Comparison of ENCODE assay signal across 20 cellular contexts in the genomic region with DNA sequence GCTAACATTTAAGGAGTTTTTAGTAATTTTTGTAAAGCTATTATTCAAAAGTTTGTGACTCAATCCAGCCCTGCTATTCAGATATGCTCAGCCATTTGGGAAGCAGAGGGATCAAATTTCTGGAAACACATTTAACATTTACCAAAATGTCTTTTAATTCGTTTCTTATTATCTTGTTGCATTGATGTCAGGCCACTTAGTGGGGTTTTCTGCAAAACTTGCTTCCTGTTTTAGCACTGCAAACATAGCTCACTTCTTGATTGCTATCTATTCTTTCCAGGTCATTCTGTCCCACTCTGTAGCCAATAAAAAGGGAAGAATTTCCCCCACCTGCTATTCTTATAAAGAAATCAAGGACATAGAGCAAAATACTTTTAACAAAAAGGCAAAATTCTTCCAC.
DNase-seq lines count a peak whose midpoint lies in the region; ATAC-seq, FAIRE-seq and TF ChIP-seq lines count a peak whose summit lies in the region.
"Had no signal": no experiment of that assay in that cellular context is flagged by ENCODE, and none has a peak within 500 bp of the region (broad histone marks: within the 10 kb centered on the region; RNA-seq: fewer than 3 reads in every experiment).

No MANE protein-coding gene starts in this region.

- H3K36me3 ChIP-seq in A673 (ENCODE audit: insufficient read depth, low read length, poor library complexity, severe bottlenecking): no peaks in the 10 kb centered on the region
- no peaks in the 10 kb centered on the region for H3K36me3 ChIP-seq in PC-3 (ENCODE audit: low read depth, low read length)
- H3K36me3 ChIP-seq in mesenchymal stem cell (ENCODE audit: control insufficient read depth in 1 of 2, insufficient read depth in 2 of 2, low read depth in 1 of 2, low read length in 2 of 2): peaks cover 0 to 7% of the 10 kb centered on the region in 2 experiments
- no peaks in the 10 kb centered on the region for H3K36me3 ChIP-seq in HepG2 (replicated peaks in 1 of 2; ENCODE audit: control insufficient read depth in 1 of 2, insufficient read depth in 2 of 2, low read length in 2 of 2)
- no peaks in the 10 kb centered on the region for H3K36me3 ChIP-seq in heart left ventricle
- H3K36me3 ChIP-seq: BLaER1 treated with 17β-estradiol and CSF1 and Interleukin-3, amounts not matched to agents 10 nM and 100 nM; SJSA1 had no signal

- TF ChIP-seq CTCF in A673 (conservative IDR thresholded peaks at IDR 0.05; ENCODE audit: low read depth, low read length) (no peak), HFFc6 (IDR thresholded peaks at IDR 0.05) (no peak), PC-3 (conservative IDR thresholded peaks at IDR 0.05; ENCODE audit: low read depth, low read length) (no peak), HepG2 (CRISPR knock-in tag; IDR thresholded peaks at IDR 0.05) (no peak), heart left ventricle (IDR thresholded peaks at IDR 0.05) (no peak)

- H3K4me2 ChIP-seq in PC-3 (ENCODE audit: low read length) (0 out of 2 replicates have a peak overlapping the region, but pooled peaks have one; percentile 12), mesenchymal stem cell (ENCODE audit: low read length, poor library complexity, severe bottlenecking) (no peak overlapping the region), HepG2 (ENCODE audit: low read depth, low read length) (no peak overlapping the region)

- no peak overlapping the region for H2BK120ac ChIP-seq in mesenchymal stem cell (ENCODE audit: low read depth, low read length)

- H3K27ac Mint-ChIP-seq in HFFc6: peak overlapping the region; percentile 6; the same call in 1 of the 2 replicates

- TF ChIP-seq RAD21 in HepG2 (CRISPR knock-in tag; IDR thresholded peaks at IDR 0.05): no peak

- H3K4me3 Mint-ChIP-seq in HFFc6: no peak overlapping the region

- WGBS in mesenchymal stem cell: 63% methylated on average over 1 of the region's 1 CpG
- 4% methylated on average over 1 of the region's 1 CpG for WGBS in HepG2 (ENCODE audit: low lambda C conversion rate)
- WGBS in heart left ventricle, 4 donors: 24 to 46% (median 37%) methylated on average over 1 of the region's 1 CpG

- H2AK5ac ChIP-seq in mesenchymal stem cell (ENCODE audit: low read length, severe bottlenecking): no peak overlapping the region

- H3K4ac ChIP-seq in mesenchymal stem cell (ENCODE audit: low read depth in 1 of 2, low read length in 2 of 2): no peak overlapping the region

- H2AFZ ChIP-seq in PC-3 (ENCODE audit: low read length) (no peak overlapping the region), mesenchymal stem cell (ENCODE audit: low read depth, low read length) (no peak overlapping the region), HepG2 (ENCODE audit: low read length) (no peak overlapping the region)

- H3K9me2 ChIP-seq in PC-3 (replicated peaks; ENCODE audit: low read length): no peaks in the 10 kb centered on the region

- TF ChIP-seq EP300 in HepG2 (IDR thresholded peaks at IDR 0.05; ENCODE audit: low read depth in 2 of 2, low read length in 2 of 2) (no peak), HepG2 (CRISPR knock-in tag; IDR thresholded peaks at IDR 0.05; ENCODE audit: borderline replicate concordance) (no peak)

- H2BK5ac ChIP-seq in mesenchymal stem cell (ENCODE audit: low read depth, low read length, poor library complexity, severe bottlenecking): no peak overlapping the region

- DNase-seq in A673 (ENCODE audit: low spot score) (peak; percentile 10), HFFc6 (no peak), PC-3 (peak; percentile 8), mesenchymal stem cell (peak; percentile 10), posterior cingulate gyrus (no peak), HepG2 (ENCODE audit: low spot score) (no peak), heart left ventricle (no peak)
- no peak for DNase-seq in activated T-cell treated with anti-CD3 and anti-CD28 coated beads, Interleukin-2, amount 50 U/mL, for 1 hour
- DNase-seq: DMS79 treated with DMSO at 0.1 percent for 48 hours, NCI-H1092, NCI-H146, NCI-H2081, NCI-H510A, NCI-H774 had no signal

- H4K8ac ChIP-seq in mesenchymal stem cell (ENCODE audit: low read length): no peak overlapping the region

- H3K27ac ChIP-seq in A673 (ENCODE audit: low read depth, low read length, poor library complexity, severe bottlenecking): no peak overlapping the region
- H3K27ac ChIP-seq in PC-3 (ENCODE audit: low read length): no peak overlapping the region
- H3K27ac ChIP-seq in mesenchymal stem cell (ENCODE audit: low read length, poor library complexity, severe bottlenecking): no peak overlapping the region
- H3K27ac ChIP-seq in HepG2 (ENCODE audit: extremely low read length, insufficient read depth, low read length): no peak overlapping the region
- no peak overlapping the region for H3K27ac ChIP-seq in heart left ventricle
- H3K27ac ChIP-seq: BLaER1 treated with 17β-estradiol and CSF1 and Interleukin-3, amounts not matched to agents 10 nM and 100 nM had no signal

- H3K79me1 ChIP-seq in mesenchymal stem cell (replicated peaks; ENCODE audit: low read length, poor library complexity, severe bottlenecking): peaks cover 18% of the 10 kb centered on the region

- no peaks in the 10 kb centered on the region for H3K27me3 ChIP-seq in A673 (replicated peaks; ENCODE audit: insufficient read depth, low read depth, low read length, poor library complexity)
- H3K27me3 ChIP-seq in PC-3 (ENCODE audit: low read length): no peaks in the 10 kb centered on the region
- H3K27me3 ChIP-seq in mesenchymal stem cell (ENCODE audit: control insufficient read depth in 1 of 2, insufficient read depth in 1 of 2, low read length in 2 of 2): no peaks in the 10 kb centered on the region
- peaks cover 0 to 8% of the 10 kb centered on the region in 2 experiments; a peak in 2 of 5 replicates for H3K27me3 ChIP-seq in HepG2 (ENCODE audit: control insufficient read depth in 1 of 2, insufficient read depth in 2 of 2, low read length in 2 of 2)
- no peaks in the 10 kb centered on the region for H3K27me3 ChIP-seq in heart left ventricle
- H3K27me3 ChIP-seq: BLaER1 treated with 17β-estradiol and CSF1 and Interleukin-3, amounts not matched to agents 10 nM and 100 nM; SJSA1 had no signal

- H3K79me2 ChIP-seq in PC-3 (ENCODE audit: low read length) (no peaks in the 10 kb centered on the region), HepG2 (ENCODE audit: insufficient read depth, low read length) (no peaks in the 10 kb centered on the region)

- no peaks in the 10 kb centered on the region for H3F3A ChIP-seq in PC-3 (ENCODE audit: low read length, unreplicated experiment)

- H2BK15ac ChIP-seq in mesenchymal stem cell (ENCODE audit: low read depth, poor library complexity, severe bottlenecking): no peak overlapping the region

- no peaks in the 10 kb centered on the region for H3K36me3 Mint-ChIP-seq in HFFc6 (ENCODE audit: low read depth)

- H3K9ac ChIP-seq in PC-3 (ENCODE audit: low read length) (no peak overlapping the region), mesenchymal stem cell (ENCODE audit: low read length) (no peak overlapping the region), HepG2 (ENCODE audit: insufficient read depth, low read depth, low read length) (no peak overlapping the region)
- H3K9ac ChIP-seq: BLaER1 treated with 17β-estradiol and CSF1 and Interleukin-3, amounts not matched to agents 10 nM and 100 nM had no signal

- H3K4me3 ChIP-seq in A673 (ENCODE audit: low read depth, low read length, poor library complexity, severe bottlenecking) (no peak overlapping the region), PC-3 (ENCODE audit: low read length) (no peak overlapping the region), mesenchymal stem cell (ENCODE audit: insufficient read depth in 1 of 2, low read depth in 1 of 2, low read length in 2 of 2) (no peak overlapping the region), HepG2 (replicated peaks in 1 of 3; ENCODE audit: insufficient read depth in 1 of 3, low read depth in 2 of 3, low read length in 3 of 3) (no peak overlapping the region), heart left ventricle (no peak overlapping the region)
- H3K4me3 ChIP-seq: BLaER1 treated with 17β-estradiol and CSF1 and Interleukin-3, amounts not matched to agents 10 nM and 100 nM; SJSA1 had no signal

- peak; percentile 34; the same call in 1 of the 2 replicates for ATAC-seq in PC-3
- ATAC-seq in HepG2: no peak
- no peak for ATAC-seq in heart left ventricle

- no peak overlapping the region for H3K23ac ChIP-seq in mesenchymal stem cell (ENCODE audit: low read length in 2 of 2)

- POLR2A ChIA-PET in A673 (lab: Charles Lee; ENCODE audit: low non-redundant PET) (interaction anchor here (0.7 kb wide), 1 partner anchor 40 kb away, joined by 3 read pairs; no protein-coding TSS in a partner anchor), PC-3 (lab: Charles Lee; ENCODE audit: unreplicated experiment) (interaction anchor here (0.7 kb wide), 1 partner anchor 9 kb away, joined by 7 read pairs; no protein-coding TSS in a partner anchor), HepG2 (lab: Yijun Ruan, JAX) (no interaction called here)

- peaks cover 6% of the 10 kb centered on the region for H3K4me1 ChIP-seq in A673 (ENCODE audit: insufficient read depth, low read length, poor library complexity, severe bottlenecking)
- H3K4me1 ChIP-seq in PC-3 (ENCODE audit: insufficient read depth, low read length): peaks cover 28% of the 10 kb centered on the region
- peaks cover 10% of the 10 kb centered on the region for H3K4me1 ChIP-seq in mesenchymal stem cell (ENCODE audit: control insufficient read depth, insufficient read depth, low read depth, low read length)
- H3K4me1 ChIP-seq in HepG2 (ENCODE audit: insufficient read depth, low read length): peaks cover 7% of the 10 kb centered on the region
- H3K4me1 ChIP-seq in heart left ventricle: peaks cover 0 to 23% (median 6%) of the 10 kb centered on the region in 12 donors

- no peak overlapping the region for H4K91ac ChIP-seq in mesenchymal stem cell (ENCODE audit: low read length)

- no peaks in the 10 kb centered on the region for H3K9me3 Mint-ChIP-seq in HFFc6

- FAIRE-seq in HepG2 (lab: Jason Lieb, UNC): no peak
- FAIRE-seq: A204.1, G401.6, GM18507, H1 had no signal

- peaks cover 5% of the 10 kb centered on the region; the same call in 1 of the 2 replicates for H3K27me3 Mint-ChIP-seq in HFFc6 (ENCODE audit: insufficient read depth)

- TF ChIP-seq POLR2A in HepG2 (IDR thresholded peaks at IDR 0.05; ENCODE audit: insufficient read depth in 1 of 2, low read depth in 2 of 2, low read length in 2 of 2): no peak
- no peak for TF ChIP-seq POLR2A in heart left ventricle (IDR thresholded peaks at IDR 0.05)

- no peak overlapping the region for H3K18ac ChIP-seq in mesenchymal stem cell (ENCODE audit: low read depth in 1 of 2, low read length in 2 of 2)

- H3K14ac ChIP-seq in mesenchymal stem cell (ENCODE audit: low read length in 2 of 2): no peak overlapping the region

- no peak overlapping the region for H2BK12ac ChIP-seq in mesenchymal stem cell (ENCODE audit: low read length in 2 of 2)

- CTCF ChIA-PET in A673 (lab: Charles Lee): no interaction called here
- CTCF ChIA-PET in PC-3 (lab: Charles Lee): no interaction called here
- CTCF ChIA-PET in HepG2 (lab: Yijun Ruan, JAX; ENCODE audit: low intra/inter-chr PET ratio, low total read pairs): no interaction called here

- peaks cover 40% of the 10 kb centered on the region for H3K4me1 Mint-ChIP-seq in HFFc6 (ENCODE audit: low read depth)

- H3K9me3 ChIP-seq in A673 (ENCODE audit: low read depth, low read length, poor library complexity, severe bottlenecking) (no peaks in the 10 kb centered on the region), PC-3 (ENCODE audit: low read length) (no peaks in the 10 kb centered on the region), mesenchymal stem cell (ENCODE audit: control insufficient read depth, low read length) (no peaks in the 10 kb centered on the region), HepG2 (ENCODE audit: low read length) (no peaks in the 10 kb centered on the region), heart left ventricle (no peaks in the 10 kb centered on the region)
- H3K9me3 ChIP-seq: BLaER1 treated with 17β-estradiol and CSF1 and Interleukin-3, amounts not matched to agents 10 nM and 100 nM; SJSA1 had no signal

- in situ Hi-C loops in HepG2 (cut with HindIII; ENCODE audit: extremely low pct_ligation_motif_present, low pct_unique_long_range_greater_than_20kb): no loop called here

- BruUV-seq in A673 (replicated peaks; lab: Mats Ljungman, UMichigan) (no TSS peak), PC-3 (replicated peaks; lab: Mats Ljungman, UMichigan) (no TSS peak), HepG2 (replicated peaks; lab: Mats Ljungman, UMichigan) (no TSS peak)

- intact Hi-C loops in A673 (cut with micrococcal nuclease; ENCODE audit: unreplicated experiment) (no loop called here), PC-3 (cut with micrococcal nuclease) (no loop called here), posterior cingulate gyrus (cut with DNase I) (no loop called here), HepG2 (cut with micrococcal nuclease; ENCODE audit: unreplicated experiment) (no loop called here), heart left ventricle (cut with DNase I) (no loop called here)

- H4K20me1 ChIP-seq in PC-3 (ENCODE audit: low read length): no peaks in the 10 kb centered on the region
- H4K20me1 ChIP-seq in HepG2 (ENCODE audit: insufficient read depth, low read length): no peaks in the 10 kb centered on the region
- H4K20me1 ChIP-seq: BLaER1 treated with 17β-estradiol and CSF1 and Interleukin-3, amounts not matched to agents 10 nM and 100 nM had no signal

Comparison
In these comparisons a context has a peak if more than half of its experiments do, and no peak if none do; other contexts are left out.
1. DNase-seq: peak in A673 (single experiment), PC-3 (single experiment) and mesenchymal stem cell (single experiment); none in HFFc6 (single experiment), activated T-cell treated with anti-CD3 and anti-CD28 coated beads, Interleukin-2, amount 50 U/mL, for 1 hour (single experiment), posterior cingulate gyrus (0 of 10), HepG2 (single experiment) and heart left ventricle (0 of 5).